ENCODE assay signal across 19 cellular contexts in genomic region chr6:131379951-131380350, GRCh38.
DNase-seq lines count a peak whose midpoint lies in the region; TF ChIP-seq lines count a peak whose summit lies in the region.
"Had no signal": no experiment of that assay in that cellular context is flagged by ENCODE, and none has a peak within 500 bp of the region (broad histone marks: within the 10 kb centered on the region; RNA-seq: fewer than 3 reads in every experiment).

No MANE protein-coding gene starts in this region.

- peaks cover 75% of the 10 kb centered on the region for H3K4me1 ChIP-seq in BLaER1
- H3K4me1 ChIP-seq: right atrium auricular region had no signal

- peak overlapping the region; percentile 84 for H3K27ac ChIP-seq in BLaER1
- H3K27ac ChIP-seq: right atrium auricular region had no signal

- H3K36me3 Mint-ChIP-seq in chondrocyte (ENCODE audit: low read depth): no peaks in the 10 kb centered on the region
- peaks cover 2% of the 10 kb centered on the region for H3K36me3 Mint-ChIP-seq in activated naive CD4-positive, alpha-beta T cell treated with anti-CD3 and anti-CD28 coated beads, Interleukin-2, amount 10 ng/mL, durations not matched to agents 7 days and 5 days
- H3K36me3 Mint-ChIP-seq in activated CD4-positive, alpha-beta T cell treated with anti-CD3 and anti-CD28 coated beads, Interleukin-2, amount 10 ng/mL, durations not matched to agents 24 days and 14 days (ENCODE audit: low read depth): peaks cover 1% of the 10 kb centered on the region
- H3K36me3 Mint-ChIP-seq: IgD-negative memory B cell had no signal

- H3K9ac ChIP-seq in BLaER1: no peak overlapping the region; the same call in 1 of the 2 replicates

- TF ChIP-seq CTCF in chondrocyte (IDR thresholded peaks at IDR 0.05): no peak

- no peaks in the 10 kb centered on the region for H3K27me3 Mint-ChIP-seq in chondrocyte (ENCODE audit: low read depth)
- H3K27me3 Mint-ChIP-seq in activated naive CD4-positive, alpha-beta T cell treated with anti-CD3 and anti-CD28 coated beads, Interleukin-2, amount 10 ng/mL, durations not matched to agents 7 days and 5 days: no peaks in the 10 kb centered on the region
- H3K27me3 Mint-ChIP-seq in activated CD4-positive, alpha-beta T cell treated with anti-CD3 and anti-CD28 coated beads, Interleukin-2, amount 10 ng/mL, durations not matched to agents 24 days and 14 days: no peaks in the 10 kb centered on the region
- H3K27me3 Mint-ChIP-seq: naive thymus-derived CD8-positive, alpha-beta T cell had no signal

- no peak overlapping the region for H3K4me3 Mint-ChIP-seq in chondrocyte (ENCODE audit: unreplicated experiment)
- H3K4me3 Mint-ChIP-seq in activated naive CD4-positive, alpha-beta T cell treated with anti-CD3 and anti-CD28 coated beads, Interleukin-2, amount 10 ng/mL, durations not matched to agents 7 days and 5 days: no peak overlapping the region
- H3K4me3 Mint-ChIP-seq in activated CD4-positive, alpha-beta T cell treated with anti-CD3 and anti-CD28 coated beads, Interleukin-2, amount 10 ng/mL, durations not matched to agents 24 days and 14 days: no peak overlapping the region
- H3K4me3 Mint-ChIP-seq: CD4-positive, alpha-beta memory T cell; IgD-negative memory B cell; naive thymus-derived CD8-positive, alpha-beta T cell had no signal

- peaks cover 19% of the 10 kb centered on the region for H3K4me1 Mint-ChIP-seq in chondrocyte (ENCODE audit: low read depth)
- no peaks in the 10 kb centered on the region for H3K4me1 Mint-ChIP-seq in activated naive CD4-positive, alpha-beta T cell treated with anti-CD3 and anti-CD28 coated beads, Interleukin-2, amount 10 ng/mL, durations not matched to agents 7 days and 5 days
- H3K4me1 Mint-ChIP-seq in activated CD4-positive, alpha-beta T cell treated with anti-CD3 and anti-CD28 coated beads, Interleukin-2, amount 10 ng/mL, durations not matched to agents 24 days and 14 days: peaks cover 4% of the 10 kb centered on the region

- H3K4me3 ChIP-seq in BLaER1: peak overlapping the region; percentile 36; the same call in 1 of the 2 replicates
- H3K4me3 ChIP-seq: right atrium auricular region had no signal

- H3K36me3 ChIP-seq in BLaER1: no peaks in the 10 kb centered on the region
- H3K36me3 ChIP-seq: right atrium auricular region had no signal

- no peaks in the 10 kb centered on the region for H3K27me3 ChIP-seq in BLaER1
- H3K27me3 ChIP-seq: right atrium auricular region had no signal

- DNase-seq in M059J (ENCODE audit: low read depth) (peak; percentile 94), chondrocyte (ENCODE audit: low spot score) (no peak), non-pigmented ciliary epithelial cell (ENCODE audit: low read depth) (peak; percentile 57), NCI-H1417 (lab: John Stamatoyannopoulos, UW) (no peak)
- no peak for DNase-seq in activated naive CD4-positive, alpha-beta T cell treated with anti-CD3 and anti-CD28 coated beads, Interleukin-2, amount 10 ng/mL, durations not matched to agents 7 days and 5 days
- DNase-seq in activated CD4-positive, alpha-beta T cell treated with anti-CD3 and anti-CD28 coated beads, Interleukin-2, amount 10 ng/mL, durations not matched to agents 24 days and 14 days: no peak
- DNase-seq in activated naive CD4-positive, alpha-beta T cell treated with Interleukin-2 at 50 U/mL for 16 hours: no peak
- DNase-seq: CD4-positive, alpha-beta memory T cell; dermis blood vessel endothelial cell; GDM1; islet precursor cell; naive thymus-derived CD8-positive, alpha-beta T cell; NCI-H1436; NCI-H526 treated with DMSO at 0.1 percent for 48 hours; stimulated activated naive CD8-positive, alpha-beta T cell treated with anti-CD3 and anti-CD28 coated beads, Interleukin-15, Interleukin-2, amounts not matched to agents 100 U/mL and 50 U/mL, for 24 hours; T-helper 9 cell had no signal

- peaks cover 18% of the 10 kb centered on the region for H3K9me3 ChIP-seq in BLaER1
- H3K9me3 ChIP-seq: right atrium auricular region had no signal

- intact Hi-C loops in activated CD4-positive, alpha-beta T cell treated with anti-CD3 and anti-CD28 coated beads, Interleukin-2, amount 10 ng/mL, durations not matched to agents 24 days and 14 days (cut with micrococcal nuclease): no loop called here

- no peaks in the 10 kb centered on the region for H4K20me1 ChIP-seq in BLaER1

- peak overlapping the region; percentile 8 for H3K27ac Mint-ChIP-seq in chondrocyte (ENCODE audit: unreplicated experiment)
- H3K27ac Mint-ChIP-seq in activated naive CD4-positive, alpha-beta T cell treated with anti-CD3 and anti-CD28 coated beads, Interleukin-2, amount 10 ng/mL, durations not matched to agents 7 days and 5 days: no peak overlapping the region
- H3K27ac Mint-ChIP-seq in activated CD4-positive, alpha-beta T cell treated with anti-CD3 and anti-CD28 coated beads, Interleukin-2, amount 10 ng/mL, durations not matched to agents 24 days and 14 days: no peak overlapping the region
- H3K27ac Mint-ChIP-seq: IgD-negative memory B cell had no signal

- CTCF ChIA-PET in activated naive CD4-positive, alpha-beta T cell treated with anti-CD3 and anti-CD28 coated beads, Interleukin-2, amount 10 ng/mL, durations not matched to agents 7 days and 5 days (lab: Charles Lee): no interaction called here

- H3K4me2 ChIP-seq in BLaER1: peak overlapping the region; percentile 61

- peaks cover 4% of the 10 kb centered on the region for H3K9me3 Mint-ChIP-seq in chondrocyte (ENCODE audit: low read depth)
- no peaks in the 10 kb centered on the region for H3K9me3 Mint-ChIP-seq in activated naive CD4-positive, alpha-beta T cell treated with anti-CD3 and anti-CD28 coated beads, Interleukin-2, amount 10 ng/mL, durations not matched to agents 7 days and 5 days
- H3K9me3 Mint-ChIP-seq in activated CD4-positive, alpha-beta T cell treated with anti-CD3 and anti-CD28 coated beads, Interleukin-2, amount 10 ng/mL, durations not matched to agents 24 days and 14 days: peaks cover 6% of the 10 kb centered on the region
- H3K9me3 Mint-ChIP-seq: CD4-positive, alpha-beta memory T cell had no signal

Comparison
In these comparisons a context has a peak if more than half of its experiments do, and no peak if none do; other contexts are left out.
1. DNase-seq: peak in M059J (single experiment) and non-pigmented ciliary epithelial cell (single experiment); none in chondrocyte (single experiment), activated naive CD4-positive, alpha-beta T cell treated with anti-CD3 and anti-CD28 coated beads, Interleukin-2, amount 10 ng/mL, durations not matched to agents 7 days and 5 days (single experiment), activated CD4-positive, alpha-beta T cell treated with anti-CD3 and anti-CD28 coated beads, Interleukin-2, amount 10 ng/mL, durations not matched to agents 24 days and 14 days (single experiment), activated naive CD4-positive, alpha-beta T cell treated with Interleukin-2 at 50 U/mL for 16 hours (single experiment) and NCI-H1417 (0 of 3).